1 cellular context compared by ENCODE assay signal in genomic region chr1:227562037-227562436, GRCh38.
TF ChIP-seq lines count a peak whose summit lies in the region.

No MANE protein-coding gene starts in this region.

TF ChIP-seq in H1, 55 proteins besides CTCF, POLR2A, EP300 and RAD21:
- no peak for TF ChIP-seq SIRT6 (IDR thresholded peaks at IDR 0.05; ENCODE audit: low read length)
- no peak for TF ChIP-seq SAP30 (IDR thresholded peaks at IDR 0.05; ENCODE audit: insufficient read depth, insufficient replicate concordance, low read length)
- no peak for TF ChIP-seq ASH2L (IDR thresholded peaks at IDR 0.05; ENCODE audit: low read length)
- no peak for TF ChIP-seq TEAD4 (IDR thresholded peaks at IDR 0.05; ENCODE audit: low read depth, low read length)
- TF ChIP-seq GTF2F1 (IDR thresholded peaks at IDR 0.05; ENCODE audit: borderline replicate concordance, low read depth, low read length), result no peak
- no peak for TF ChIP-seq ZNF274 (IDR thresholded peaks at IDR 0.05; ENCODE audit: borderline replicate concordance, extremely low read depth, low read length)
- no peak for TF ChIP-seq RNF2 (IDR thresholded peaks at IDR 0.05; ENCODE audit: borderline replicate concordance, low read depth, low read length, missing control alignments, poor library complexity, severe bottlenecking)
- no peak for TF ChIP-seq GABPA (IDR thresholded peaks at IDR 0.05; ENCODE audit: borderline replicate concordance, insufficient read depth, low read length)
- no peak for TF ChIP-seq FOSL1 (IDR thresholded peaks at IDR 0.05; ENCODE audit: insufficient read depth, low read depth, low read length)
- no peak for TF ChIP-seq SIX5 (IDR thresholded peaks at IDR 0.05; ENCODE audit: low read depth, low read length)
- TF ChIP-seq MAX (IDR thresholded peaks at IDR 0.05), result no peak
- TF ChIP-seq ATF2 (IDR thresholded peaks at IDR 0.05; ENCODE audit: low read length), result no peak
- no peak for TF ChIP-seq JUND (IDR thresholded peaks at IDR 0.05; ENCODE audit: low read length)
- no peak for TF ChIP-seq BCL11A (IDR thresholded peaks at IDR 0.05; ENCODE audit: low read depth in 2 of 2, low read length in 2 of 2)
- no peak for TF ChIP-seq SP2 (IDR thresholded peaks at IDR 0.05; ENCODE audit: low read length)
- TF ChIP-seq TCF12 (IDR thresholded peaks at IDR 0.05; ENCODE audit: low read depth, low read length), result no peak
- no peak for TF ChIP-seq RXRA (IDR thresholded peaks at IDR 0.05; ENCODE audit: insufficient read depth, low read depth, low read length)
- TF ChIP-seq TBP (IDR thresholded peaks at IDR 0.05; ENCODE audit: low read depth, low read length), result no peak
- no peak for TF ChIP-seq PHF8 (conservative IDR thresholded peaks at IDR 0.05; ENCODE audit: low read depth, low read length)
- TF ChIP-seq CBX5 (IDR thresholded peaks at IDR 0.05; ENCODE audit: low read depth, low read length), result no peak
